10 cellular contexts compared by ENCODE assay signal in the genomic region with DNA sequence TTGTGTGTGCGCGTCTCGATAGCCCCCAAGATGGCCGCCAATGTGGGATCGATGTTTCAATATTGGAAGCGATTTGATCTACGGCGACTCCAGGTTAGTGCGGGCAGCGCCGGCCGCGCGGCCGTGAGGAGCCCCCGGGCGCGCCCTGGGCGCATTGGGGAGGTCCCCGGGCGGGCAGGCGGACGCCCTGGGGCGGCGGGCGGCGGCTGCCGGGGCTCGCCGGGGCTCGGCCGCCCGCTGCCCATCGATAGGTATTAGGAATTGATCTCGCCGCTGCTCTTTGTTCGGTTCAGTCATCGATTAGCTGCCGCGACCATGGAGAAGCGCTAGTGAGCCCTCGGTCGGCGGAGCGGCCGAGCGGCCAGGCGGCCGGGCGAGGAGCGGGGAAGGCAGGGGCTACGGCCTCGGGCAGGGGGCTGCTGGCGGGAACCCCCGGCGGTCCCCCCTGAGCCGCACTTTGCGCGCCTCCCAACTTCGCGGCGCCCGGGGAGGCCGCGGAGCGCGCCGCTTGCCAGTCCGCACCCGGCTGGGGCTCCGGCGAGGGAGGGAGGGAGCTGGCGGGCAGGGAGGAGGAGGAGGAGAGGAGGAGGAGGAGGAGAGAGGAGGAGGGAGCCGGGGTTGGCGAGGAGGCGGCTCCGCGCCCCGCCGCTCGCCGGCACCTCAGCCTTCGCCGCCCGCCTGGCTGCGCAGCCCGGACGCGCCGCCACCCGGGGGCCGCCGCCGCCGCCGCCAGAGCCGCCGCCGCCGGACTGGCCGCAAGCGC. TPM values are rescaled to one million over a fixed set of nuclear protein-coding genes. Genes with fewer than 3 reads are reported as not detected.
DNase-seq lines count a peak whose midpoint lies in the region; ATAC-seq, FAIRE-seq and TF ChIP-seq lines count a peak whose summit lies in the region.
"Had no signal": no experiment of that assay in that cellular context is flagged by ENCODE, and none has a peak within 500 bp of the region (broad histone marks: within the 10 kb centered on the region; RNA-seq: fewer than 3 reads in every experiment).

A gene (plus strand): TSS at position 18 of the 763 bp plus-strand sequence.

- no peak for FAIRE-seq in A549 (lab: Jason Lieb, UNC)

- no peaks in the 10 kb centered on the region for H3K9me3 Mint-ChIP-seq in activated T-helper 2 cell treated with anti-CD3 and anti-CD28 coated beads, Interferon-gamma antibody, Interleukin-2, Interleukin-4, amounts not matched to agents 10 μg/mL and 5 μg/mL and 100 μg/mL, durations not matched to agents 14 hours and 24 hours and 36 hours

- POLR2A ChIA-PET in A549 (lab: Yijun Ruan, JAX) (no interaction called here), HEK293 (lab: Yijun Ruan, JAX) (no interaction called here)

- no peaks in the 10 kb centered on the region for H3K36me3 ChIP-seq in HEK293 (ENCODE audit: control insufficient read depth in 2 of 2, insufficient read depth in 1 of 2, low read length in 2 of 2)
- no peaks in the 10 kb centered on the region for H3K36me3 ChIP-seq in right lobe of liver
- H3K36me3 ChIP-seq in transverse colon: no peaks in the 10 kb centered on the region
- H3K36me3 ChIP-seq: tibial artery had no signal

- H3K27me3 Mint-ChIP-seq in activated T-helper 2 cell treated with anti-CD3 and anti-CD28 coated beads, Interferon-gamma antibody, Interleukin-2, Interleukin-4, amounts not matched to agents 10 μg/mL and 5 μg/mL and 100 μg/mL, durations not matched to agents 14 hours and 24 hours and 36 hours (ENCODE audit: low read depth): peaks cover 72% of the 10 kb centered on the region

- peak within 1 kb of the TSS; percentile 20 for H3K4me3 Mint-ChIP-seq in activated T-helper 2 cell treated with anti-CD3 and anti-CD28 coated beads, Interferon-gamma antibody, Interleukin-2, Interleukin-4, amounts not matched to agents 10 μg/mL and 5 μg/mL and 100 μg/mL, durations not matched to agents 14 hours and 24 hours and 36 hours (ENCODE audit: low read depth)

- ATAC-seq in A549 (peak; percentile 51 to 56), right lobe of liver (peak; percentile 38 to 60 (median 46)), GM19351 (IDR thresholded peaks at IDR 0.05; ENCODE audit: unreplicated experiment) (no peak), HG02610 (IDR thresholded peaks at IDR 0.05; ENCODE audit: unreplicated experiment) (no peak)

- TF ChIP-seq CTCF in A549 (IDR thresholded peaks at IDR 0.05) (no peak), HEK293 (tag by site-specific recombination; IDR thresholded peaks at IDR 0.05) (no peak), right lobe of liver (IDR thresholded peaks at IDR 0.05) (no peak), transverse colon (IDR thresholded peaks at IDR 0.05) (no peak)

- in situ Hi-C loops in transverse colon (cut with MboI; ENCODE audit: low pct_ligation_motif_present in 1 of 4, low pct_unique_long_range_greater_than_20kb in 1 of 4, low sequenced_read_pairs in 3 of 4): loop anchor here in 2 of 4 donors (25.0 kb wide), 1 partner anchor 278 kb away; no protein-coding TSS in a partner anchor

- H3K4me2 ChIP-seq in A549: peak within 1 kb of the TSS; percentile 100

- TF ChIP-seq POLR2A in A549 (IDR thresholded peaks at IDR 0.05; ENCODE audit: low read length): no peak
- no peak for TF ChIP-seq POLR2A in right lobe of liver (IDR thresholded peaks at IDR 0.05)
- no peak for TF ChIP-seq POLR2A in transverse colon (IDR thresholded peaks at IDR 0.05)

- no peak for DNase-seq in A549 (ENCODE audit: low read depth in 1 of 2, low spot score in 1 of 2)
- no peak for DNase-seq in activated T-helper 2 cell treated with anti-CD3 and anti-CD28 coated beads, Interferon-gamma antibody, Interleukin-2, Interleukin-4, amounts not matched to agents 10 μg/mL and 5 μg/mL and 100 μg/mL, durations not matched to agents 14 hours and 24 hours and 36 hours (ENCODE audit: low spot score)
- no peak for DNase-seq in right lobe of liver
- no peak for DNase-seq in transverse colon
- DNase-seq in GM19238 (ENCODE audit: insufficient read length, low spot score): no peak

- H3K36me3 Mint-ChIP-seq in activated T-helper 2 cell treated with anti-CD3 and anti-CD28 coated beads, Interferon-gamma antibody, Interleukin-2, Interleukin-4, amounts not matched to agents 10 μg/mL and 5 μg/mL and 100 μg/mL, durations not matched to agents 14 hours and 24 hours and 36 hours (ENCODE audit: low read depth): peaks cover 3% of the 10 kb centered on the region

- H3K4me1 Mint-ChIP-seq in activated T-helper 2 cell treated with anti-CD3 and anti-CD28 coated beads, Interferon-gamma antibody, Interleukin-2, Interleukin-4, amounts not matched to agents 10 μg/mL and 5 μg/mL and 100 μg/mL, durations not matched to agents 14 hours and 24 hours and 36 hours (ENCODE audit: low read depth): peaks cover 7% of the 10 kb centered on the region

- H3K4me3 ChIP-seq in A549: peak within 1 kb of the TSS; percentile 61
- peak within 1 kb of the TSS; percentile 57 for H3K4me3 ChIP-seq in HEK293 (ENCODE audit: low read depth, low read length)
- peak within 1 kb of the TSS; percentile 36 to 52 (median 44) for H3K4me3 ChIP-seq in right lobe of liver
- peak within 1 kb of the TSS in 1 of 4 donors; percentile 37 for H3K4me3 ChIP-seq in transverse colon

- no peak for TF ChIP-seq RAD21 in A549 (conservative IDR thresholded peaks at IDR 0.05 in 1 of 2, IDR thresholded peaks at IDR 0.05 in 1 of 2)

- intact Hi-C loops in activated T-helper 2 cell treated with anti-CD3 and anti-CD28 coated beads, Interferon-gamma antibody, Interleukin-2, Interleukin-4, amounts not matched to agents 10 μg/mL and 5 μg/mL and 100 μg/mL, durations not matched to agents 14 hours and 24 hours and 36 hours (cut with micrococcal nuclease): no loop called here
- intact Hi-C loops in right lobe of liver (cut with DNase I) (no loop called here), transverse colon (cut with DNase I; ENCODE audit: low total_unique reads) (no loop called here)

- 5% methylated on average over 42 of the region's 102 CpGs for WGBS in A549 (ENCODE audit: missing lambda C conversion rate)
- WGBS in right lobe of liver (ENCODE audit: insufficient coverage, low coverage, low lambda C conversion rate, missing lambda C conversion rate): 2% methylated on average over 12 of the region's 102 CpGs
- 9% methylated on average over 51 of the region's 102 CpGs; no CpG with 5 or more reads in 1 of the 2 donors for WGBS in transverse colon (ENCODE audit: low coverage in 1 of 2), 2 donors

- no peaks in the 10 kb centered on the region for H3K27me3 ChIP-seq in right lobe of liver
- H3K27me3 ChIP-seq in transverse colon: peaks cover 98% of the 10 kb centered on the region

- H3K27ac ChIP-seq in A549 (peak within 1 kb of the TSS; percentile 62 to 70; a peak in 3 of 6 replicates), HEK293 (ENCODE audit: extremely low read depth, low read depth, low read length) (peak within 1 kb of the TSS; percentile 77; the same call in 1 of the 2 replicates), right lobe of liver (no peak within 1 kb of the TSS), transverse colon (no peak within 1 kb of the TSS)
- H3K27ac ChIP-seq: tibial artery had no signal

- H3K27ac Mint-ChIP-seq in activated T-helper 2 cell treated with anti-CD3 and anti-CD28 coated beads, Interferon-gamma antibody, Interleukin-2, Interleukin-4, amounts not matched to agents 10 μg/mL and 5 μg/mL and 100 μg/mL, durations not matched to agents 14 hours and 24 hours and 36 hours: no peak within 1 kb of the TSS

- H3K4me1 ChIP-seq in A549 (peaks cover 21% of the 10 kb centered on the region), HEK293 (ENCODE audit: control insufficient read depth, insufficient read depth, low read length) (peaks cover 12% of the 10 kb centered on the region), right lobe of liver (peaks cover 0 to 24% (median 9%) of the 10 kb centered on the region in 4 donors), transverse colon (peaks cover 0 to 13% (median 7%) of the 10 kb centered on the region in 4 donors)

- CTCF ChIA-PET in A549 (lab: Yijun Ruan, JAX): interaction anchor here (0.8 to 3.4 kb wide), 6 partner anchors 11 to 265 kb away, joined by 3 to 19 read pairs (median 4); no protein-coding TSS in a partner anchor
- CTCF ChIA-PET in HEK293 (lab: Yijun Ruan, JAX): interaction anchor here (0.6 to 0.7 kb wide), 3 partner anchors 11 to 415 kb away, joined by 3 to 4 read pairs (median 3); no protein-coding TSS in a partner anchor

- H3K9me3 ChIP-seq in A549 (no peaks in the 10 kb centered on the region), HEK293 (ENCODE audit: control insufficient read depth, insufficient read depth, low read depth, low read length) (no peaks in the 10 kb centered on the region), right lobe of liver (no peaks in the 10 kb centered on the region), transverse colon (no peaks in the 10 kb centered on the region)
- H3K9me3 ChIP-seq: tibial artery had no signal

- TF ChIP-seq EP300 in A549 (IDR thresholded peaks at IDR 0.05) (no peak), transverse colon (IDR thresholded peaks at IDR 0.05; ENCODE audit: low read depth) (no peak)

TF ChIP-seq in HEK293, 187 proteins besides CTCF, POLR2A, EP300 and RAD21 (continues in another document):
- TF ChIP-seq YY1 (tag by site-specific recombination; IDR thresholded peaks at IDR 0.05) (peak; percentile 34; the same call in 1 of the 2 replicates), ZNF37A (tag by site-specific recombination; IDR thresholded peaks at IDR 0.05) (peak; percentile 51; the same call in 1 of the 2 replicates), SP2 (tag by site-specific recombination; IDR thresholded peaks at IDR 0.05) (peak; percentile 24; the same call in 1 of the 2 replicates), ZNF529 (tag by site-specific recombination; IDR thresholded peaks at IDR 0.05; ENCODE audit: insufficient replicate concordance) (no peak), EGR2 (tag by site-specific recombination; IDR thresholded peaks at IDR 0.05; ENCODE audit: low read depth) (0 out of 2 replicates have a peak, but pooled peaks have one; percentile 8), ZNF394 (tag by site-specific recombination; IDR thresholded peaks at IDR 0.05; ENCODE audit: borderline replicate concordance) (no peak), ZNF768 (tag by site-specific recombination; IDR thresholded peaks at IDR 0.05) (no peak)

RNA-seq across cellular contexts. Expression of the gene that starts here (rescaled TPM):
- polyA plus RNA-seq in A549 (2011; rRNA removed) (0.04 and 0.06 TPM in 2 replicates), A549 (2017; fragmentation: RNase III; extraction: RNeasy Plus Mini Kit Qiagen cat#74134 plus additional on column Dnase treatment) (0.04 to 0.07 TPM (median 0.04 TPM) in 3 replicates)
- 0.03 and 0.04 TPM in 2 replicates for polyA plus RNA-seq in A549 (2012; cell fraction: cytosol; rRNA removed)
- 0.02 and 0.05 TPM in 2 replicates for polyA plus RNA-seq in A549 (2012; cell fraction: nucleus; rRNA removed)
- polyA minus RNA-seq in A549 (2011; rRNA and poly(A)+ RNA removed): 0.04 and 0.10 TPM in 2 replicates
- total RNA-seq in activated T-helper 2 cell treated with anti-CD3 and anti-CD28 coated beads, Interferon-gamma antibody, Interleukin-2, Interleukin-4, amounts not matched to agents 10 μg/mL and 5 μg/mL and 100 μg/mL, durations not matched to agents 14 hours and 24 hours and 36 hours: not detected in 2 replicates
- total RNA-seq in right lobe of liver (10 to 100 TPM in 5 of 6 experiments, 1 to 10 TPM in 1; 7.2 to 50.5 (median 16.7) TPM), transverse colon (under 1 TPM in 3 of 4 donors, not detected in 1; under 0.01 to 0.20 (median 0.16) TPM)
- total RNA-seq: dermis microvascular lymphatic vessel endothelial cell had no signal

Comparison
In these comparisons a context has a peak if more than half of its experiments do, and no peak if none do; other contexts are left out.
1. Peak in ATAC-seq, H3K4me3 ChIP-seq, H3K27ac ChIP-seq and H3K4me2 ChIP-seq in A549; RNA of the gene not detected or under 1 TPM.
2. ATAC-seq: peak in right lobe of liver (4 of 4); none in GM19351 (single experiment) and HG02610 (single experiment).